1 cellular context compared by ENCODE assay signal in genomic region chr5:8875722-8876121, GRCh38.
TF ChIP-seq lines count a peak whose summit lies in the region.

No MANE protein-coding gene starts in this region.

TF ChIP-seq in GM23338, 12 proteins besides CTCF, POLR2A, EP300 and RAD21:
- TF ChIP-seq, protein P1, sequence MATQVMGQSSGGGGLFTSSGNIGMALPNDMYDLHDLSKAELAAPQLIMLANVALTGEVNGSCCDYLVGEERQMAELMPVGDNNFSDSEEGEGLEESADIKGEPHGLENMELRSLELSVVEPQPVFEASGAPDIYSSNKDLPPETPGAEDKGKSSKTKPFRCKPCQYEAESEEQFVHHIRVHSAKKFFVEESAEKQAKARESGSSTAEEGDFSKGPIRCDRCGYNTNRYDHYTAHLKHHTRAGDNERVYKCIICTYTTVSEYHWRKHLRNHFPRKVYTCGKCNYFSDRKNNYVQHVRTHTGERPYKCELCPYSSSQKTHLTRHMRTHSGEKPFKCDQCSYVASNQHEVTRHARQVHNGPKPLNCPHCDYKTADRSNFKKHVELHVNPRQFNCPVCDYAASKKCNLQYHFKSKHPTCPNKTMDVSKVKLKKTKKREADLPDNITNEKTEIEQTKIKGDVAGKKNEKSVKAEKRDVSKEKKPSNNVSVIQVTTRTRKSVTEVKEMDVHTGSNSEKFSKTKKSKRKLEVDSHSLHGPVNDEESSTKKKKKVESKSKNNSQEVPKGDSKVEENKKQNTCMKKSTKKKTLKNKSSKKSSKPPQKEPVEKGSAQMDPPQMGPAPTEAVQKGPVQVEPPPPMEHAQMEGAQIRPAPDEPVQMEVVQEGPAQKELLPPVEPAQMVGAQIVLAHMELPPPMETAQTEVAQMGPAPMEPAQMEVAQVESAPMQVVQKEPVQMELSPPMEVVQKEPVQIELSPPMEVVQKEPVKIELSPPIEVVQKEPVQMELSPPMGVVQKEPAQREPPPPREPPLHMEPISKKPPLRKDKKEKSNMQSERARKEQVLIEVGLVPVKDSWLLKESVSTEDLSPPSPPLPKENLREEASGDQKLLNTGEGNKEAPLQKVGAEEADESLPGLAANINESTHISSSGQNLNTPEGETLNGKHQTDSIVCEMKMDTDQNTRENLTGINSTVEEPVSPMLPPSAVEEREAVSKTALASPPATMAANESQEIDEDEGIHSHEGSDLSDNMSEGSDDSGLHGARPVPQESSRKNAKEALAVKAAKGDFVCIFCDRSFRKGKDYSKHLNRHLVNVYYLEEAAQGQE (IDR thresholded peaks at IDR 0.05; ENCODE audit: unreplicated experiment), result no peak
- no peak for TF ChIP-seq CREB1 (CRISPR knock-in tag; IDR thresholded peaks at IDR 0.05; ENCODE audit: low read depth)
- no peak for TF ChIP-seq NANOG (IDR thresholded peaks at IDR 0.05; ENCODE audit: borderline replicate concordance)
- TF ChIP-seq, protein P2, sequence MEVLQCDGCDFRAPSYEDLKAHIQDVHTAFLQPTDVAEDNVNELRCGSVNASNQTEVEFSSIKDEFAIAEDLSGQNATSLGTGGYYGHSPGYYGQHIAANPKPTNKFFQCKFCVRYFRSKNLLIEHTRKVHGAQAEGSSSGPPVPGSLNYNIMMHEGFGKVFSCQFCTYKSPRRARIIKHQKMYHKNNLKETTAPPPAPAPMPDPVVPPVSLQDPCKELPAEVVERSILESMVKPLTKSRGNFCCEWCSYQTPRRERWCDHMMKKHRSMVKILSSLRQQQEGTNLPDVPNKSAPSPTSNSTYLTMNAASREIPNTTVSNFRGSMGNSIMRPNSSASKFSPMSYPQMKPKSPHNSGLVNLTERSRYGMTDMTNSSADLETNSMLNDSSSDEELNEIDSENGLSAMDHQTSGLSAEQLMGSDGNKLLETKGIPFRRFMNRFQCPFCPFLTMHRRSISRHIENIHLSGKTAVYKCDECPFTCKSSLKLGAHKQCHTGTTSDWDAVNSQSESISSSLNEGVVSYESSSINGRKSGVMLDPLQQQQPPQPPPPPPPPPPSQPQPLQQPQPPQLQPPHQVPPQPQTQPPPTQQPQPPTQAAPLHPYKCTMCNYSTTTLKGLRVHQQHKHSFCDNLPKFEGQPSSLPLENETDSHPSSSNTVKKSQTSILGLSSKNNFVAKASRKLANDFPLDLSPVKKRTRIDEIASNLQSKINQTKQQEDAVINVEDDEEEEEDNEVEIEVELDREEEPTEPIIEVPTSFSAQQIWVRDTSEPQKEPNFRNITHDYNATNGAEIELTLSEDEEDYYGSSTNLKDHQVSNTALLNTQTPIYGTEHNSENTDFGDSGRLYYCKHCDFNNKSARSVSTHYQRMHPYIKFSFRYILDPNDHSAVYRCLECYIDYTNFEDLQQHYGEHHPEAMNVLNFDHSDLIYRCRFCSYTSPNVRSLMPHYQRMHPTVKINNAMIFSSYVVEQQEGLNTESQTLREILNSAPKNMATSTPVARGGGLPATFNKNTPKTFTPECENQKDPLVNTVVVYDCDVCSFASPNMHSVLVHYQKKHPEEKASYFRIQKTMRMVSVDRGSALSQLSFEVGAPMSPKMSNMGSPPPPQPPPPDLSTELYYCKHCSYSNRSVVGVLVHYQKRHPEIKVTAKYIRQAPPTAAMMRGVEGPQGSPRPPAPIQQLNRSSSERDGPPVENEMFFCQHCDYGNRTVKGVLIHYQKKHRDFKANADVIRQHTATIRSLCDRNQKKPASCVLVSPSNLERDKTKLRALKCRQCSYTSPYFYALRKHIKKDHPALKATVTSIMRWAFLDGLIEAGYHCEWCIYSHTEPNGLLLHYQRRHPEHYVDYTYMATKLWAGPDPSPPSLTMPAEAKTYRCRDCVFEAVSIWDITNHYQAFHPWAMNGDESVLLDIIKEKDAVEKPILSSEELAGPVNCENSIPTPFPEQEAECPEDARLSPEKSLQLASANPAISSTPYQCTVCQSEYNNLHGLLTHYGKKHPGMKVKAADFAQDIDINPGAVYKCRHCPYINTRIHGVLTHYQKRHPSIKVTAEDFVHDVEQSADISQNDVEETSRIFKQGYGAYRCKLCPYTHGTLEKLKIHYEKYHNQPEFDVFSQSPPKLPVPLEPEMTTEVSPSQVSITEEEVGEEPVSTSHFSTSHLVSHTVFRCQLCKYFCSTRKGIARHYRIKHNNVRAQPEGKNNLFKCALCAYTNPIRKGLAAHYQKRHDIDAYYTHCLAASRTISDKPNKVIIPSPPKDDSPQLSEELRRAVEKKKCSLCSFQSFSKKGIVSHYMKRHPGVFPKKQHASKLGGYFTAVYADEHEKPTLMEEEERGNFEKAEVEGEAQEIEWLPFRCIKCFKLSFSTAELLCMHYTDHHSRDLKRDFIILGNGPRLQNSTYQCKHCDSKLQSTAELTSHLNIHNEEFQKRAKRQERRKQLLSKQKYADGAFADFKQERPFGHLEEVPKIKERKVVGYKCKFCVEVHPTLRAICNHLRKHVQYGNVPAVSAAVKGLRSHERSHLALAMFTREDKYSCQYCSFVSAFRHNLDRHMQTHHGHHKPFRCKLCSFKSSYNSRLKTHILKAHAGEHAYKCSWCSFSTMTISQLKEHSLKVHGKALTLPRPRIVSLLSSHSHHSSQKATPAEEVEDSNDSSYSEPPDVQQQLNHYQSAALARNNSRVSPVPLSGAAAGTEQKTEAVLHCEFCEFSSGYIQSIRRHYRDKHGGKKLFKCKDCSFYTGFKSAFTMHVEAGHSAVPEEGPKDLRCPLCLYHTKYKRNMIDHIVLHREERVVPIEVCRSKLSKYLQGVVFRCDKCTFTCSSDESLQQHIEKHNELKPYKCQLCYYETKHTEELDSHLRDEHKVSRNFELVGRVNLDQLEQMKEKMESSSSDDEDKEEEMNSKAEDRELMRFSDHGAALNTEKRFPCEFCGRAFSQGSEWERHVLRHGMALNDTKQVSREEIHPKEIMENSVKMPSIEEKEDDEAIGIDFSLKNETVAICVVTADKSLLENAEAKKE (CRISPR knock-in tag; IDR thresholded peaks at IDR 0.05), result no peak
